ENCODE assay signal across 8 cellular contexts in genomic region chr20:50958733-50959542, GRCh38. TPM values are rescaled to one million over a fixed set of nuclear protein-coding genes. Genes with fewer than 3 reads are reported as not detected.
DNase-seq lines count a peak whose midpoint lies in the region; ATAC-seq and TF ChIP-seq lines count a peak whose summit lies in the region.

Gene MOCS3, plus strand, starts transcription at chr20:50958818. Its CDS starts 25 bp downstream, at chr20:50958843.

- WGBS in gastroesophageal sphincter (ENCODE audit: low coverage in 1 of 2), 2 donors = 0 to 2% methylated on average over 13 to 45 of the region's 65 CpGs
- 0 to 1% methylated on average over 17 to 53 of the region's 65 CpGs for WGBS in testis, 2 donors

- peak in 1 of 4 experiments; percentile 3 for TF ChIP-seq CTCF in gastroesophageal sphincter (IDR thresholded peaks at IDR 0.05)
- TF ChIP-seq CTCF in testis (IDR thresholded peaks at IDR 0.05) = peak in 1 of 3 experiments; percentile 1

- peaks cover 61% of the 10 kb centered on the region for H3K4me1 Mint-ChIP-seq in activated naive CD4-positive, alpha-beta T cell treated with anti-CD3 and anti-CD28 coated beads for 36 hours (ENCODE audit: low read depth)

- ATAC-seq in GM19455 (IDR thresholded peaks at IDR 0.05; ENCODE audit: unreplicated experiment) (peak; percentile 86), gastroesophageal sphincter (peak; percentile 90)

- H3K4me1 ChIP-seq in SJCRH30 (peaks cover 7% of the 10 kb centered on the region; the same call in 1 of the 2 replicates), gastroesophageal sphincter (peaks cover 0 to 66% (median 30%) of the 10 kb centered on the region in 3 donors), testis (peaks cover 25% of the 10 kb centered on the region)

- H3K9me3 ChIP-seq in SJCRH30 (replicated peaks) (no peaks in the 10 kb centered on the region), gastroesophageal sphincter (no peaks in the 10 kb centered on the region), testis (no peaks in the 10 kb centered on the region)

- H3K36me3 Mint-ChIP-seq in activated naive CD4-positive, alpha-beta T cell treated with anti-CD3 and anti-CD28 coated beads for 36 hours (ENCODE audit: low read depth) = peaks cover 10% of the 10 kb centered on the region

- H3K4me3 Mint-ChIP-seq in activated naive CD4-positive, alpha-beta T cell treated with anti-CD3 and anti-CD28 coated beads for 36 hours = peak within 1 kb of the TSS; percentile 89

- peak within 1 kb of the TSS; percentile 98 for H3K27ac ChIP-seq in SJCRH30
- H3K27ac ChIP-seq in gastroesophageal sphincter = peak within 1 kb of the TSS; percentile 66 to 93 (median 92)
- peak within 1 kb of the TSS; percentile 89 to 91 for H3K27ac ChIP-seq in testis

- intact Hi-C loops in activated naive CD4-positive, alpha-beta T cell treated with anti-CD3 and anti-CD28 coated beads for 36 hours (cut with micrococcal nuclease) = loop anchor here (1.0 kb wide), 3 partner anchors 28 to 165 kb away; partner anchors contain the start of gene ADNP
- intact Hi-C loops in testis (cut with DNase I; ENCODE audit: low total_unique reads) = no loop called here

- CTCF ChIA-PET in activated naive CD4-positive, alpha-beta T cell treated with anti-CD3 and anti-CD28 coated beads for 36 hours (lab: Charles Lee) = interaction anchor here (0.6 to 3.1 kb wide), 6 partner anchors 21 to 169 kb away, joined by 3 to 23 read pairs (median 3); partner anchors contain the start of genes ADNP and BCAS4

- H3K9me3 Mint-ChIP-seq in activated naive CD4-positive, alpha-beta T cell treated with anti-CD3 and anti-CD28 coated beads for 36 hours = no peaks in the 10 kb centered on the region

- in situ Hi-C loops in Caki2 (cut with HindIII; ENCODE audit: low pct_unique_long_range_greater_than_20kb, low sequenced_read_pairs) = no loop called here

- no peaks in the 10 kb centered on the region for H3K27me3 Mint-ChIP-seq in activated naive CD4-positive, alpha-beta T cell treated with anti-CD3 and anti-CD28 coated beads for 36 hours (ENCODE audit: low read depth)

- H3K27ac Mint-ChIP-seq in activated naive CD4-positive, alpha-beta T cell treated with anti-CD3 and anti-CD28 coated beads for 36 hours = peak within 1 kb of the TSS; percentile 99

- H3K36me3 ChIP-seq in SJCRH30 (peaks cover 21% of the 10 kb centered on the region), gastroesophageal sphincter (peaks cover 0 to 30% of the 10 kb centered on the region in 2 donors), testis (ENCODE audit: low read depth, missing control alignments) (no peaks in the 10 kb centered on the region)

- H3K4me3 ChIP-seq in SJCRH30 (peak within 1 kb of the TSS; percentile 91), gastroesophageal sphincter (peak within 1 kb of the TSS; percentile 74 to 93), testis (peak within 1 kb of the TSS; percentile 88 to 95)

- no peaks in the 10 kb centered on the region for H3K27me3 ChIP-seq in SJCRH30
- H3K27me3 ChIP-seq in gastroesophageal sphincter = no peaks in the 10 kb centered on the region
- no peaks in the 10 kb centered on the region for H3K27me3 ChIP-seq in testis

- no peak for TF ChIP-seq EP300 in gastroesophageal sphincter (IDR thresholded peaks at IDR 0.05)

- DNase-seq in Caki2 (ENCODE audit: low read depth) = peak; percentile 94
- peak; percentile 86 for DNase-seq in HK-2 (ENCODE audit: unreplicated experiment)
- DNase-seq in SJCRH30 = peak; percentile 94 to 97
- DNase-seq in activated naive CD4-positive, alpha-beta T cell treated with anti-CD3 and anti-CD28 coated beads for 36 hours = peak; percentile 86
- peak; percentile 72 for DNase-seq in non-pigmented ciliary epithelial cell (ENCODE audit: low read depth)
- DNase-seq in testis = peak; percentile 88

- no peak for TF ChIP-seq POLR2A in gastroesophageal sphincter (IDR thresholded peaks at IDR 0.05)
- no peak for TF ChIP-seq POLR2A in testis (IDR thresholded peaks at IDR 0.05)

RNA-seq across cellular contexts. Expression of gene MOCS3, which starts in this region (rescaled TPM):
- total RNA-seq in Caki2 (2014; rRNA removed; shearing (Covaris generic); ENCODE audit: low replicate concordance) = 14.2 and 17.2 TPM in 2 replicates
- total RNA-seq in SJCRH30 (2014; rRNA removed; shearing (Covaris generic)) = 14.8 and 15.1 TPM in 2 replicates
- total RNA-seq in activated naive CD4-positive, alpha-beta T cell treated with anti-CD3 and anti-CD28 coated beads for 36 hours = 1 to 10 TPM; 1.6 to 2.2 TPM
- total RNA-seq in gastroesophageal sphincter = 1 to 10 TPM; 4.2 to 6.1 (median 5.4) TPM
- total RNA-seq in testis = 1 to 10 TPM; 7.4 to 9.3 TPM
- 6.5 TPM for polyA plus RNA-seq in testis (ENCODE audit: insufficient read depth, low read depth, low replicate concordance)

Comparison
In these comparisons a context has a peak if more than half of its experiments do, and no peak if none do; other contexts are left out.
1. Peak in every context shown above with its lines: DNase-seq, ATAC-seq, H3K4me3 ChIP-seq and H3K27ac ChIP-seq.